In the genomic region with DNA sequence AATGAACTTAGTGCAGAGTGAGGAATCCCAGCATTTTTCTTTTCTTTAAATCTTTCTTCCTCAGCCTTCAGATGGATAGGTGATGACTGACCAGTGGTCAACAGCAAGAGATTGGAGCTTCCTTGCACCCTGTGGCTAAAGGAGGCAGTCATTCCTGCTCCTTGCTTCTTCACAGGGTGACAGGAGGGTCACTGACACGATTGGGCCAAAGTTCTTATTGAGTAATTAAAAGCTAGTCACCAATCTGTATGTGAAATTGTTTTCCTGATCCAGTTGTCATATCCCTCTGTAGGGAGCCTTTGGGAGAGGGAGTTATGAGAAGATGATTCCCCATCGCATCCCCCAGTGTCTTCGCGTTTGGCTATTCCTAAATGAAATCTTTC, we compare ENCODE assay signal across 17 cellular contexts.
"Had no signal": no experiment of that assay in that cellular context is flagged by ENCODE, and none has a peak within 500 bp of the region (broad histone marks: within the 10 kb centered on the region; RNA-seq: fewer than 3 reads in every experiment).

No MANE protein-coding gene starts in this region.

- H3K9me3 Mint-ChIP-seq: activated naive CD8-positive, alpha-beta T cell treated with anti-CD3 and anti-CD28 coated beads for 36 hours; activated T-cell treated with anti-CD3 and anti-CD28 coated beads, Interleukin-2, amount 50 U/mL, for 72 hours; effector memory CD8-positive, alpha-beta T cell; type B pancreatic cell had no signal

- H3K4me1 ChIP-seq: sigmoid colon had no signal

- H3K36me3 Mint-ChIP-seq: activated CD4-positive, alpha-beta memory T cell treated with anti-CD3 and anti-CD28 coated beads for 36 hours; type B pancreatic cell had no signal

- DNase-seq: activated CD8-positive, alpha-beta memory T cell treated with anti-CD3 and anti-CD28 coated beads, Interleukin-2, amount 50 U/mL, for 4 hours; activated gamma-delta T cell treated with Interleukin-2 at 50 U/mL for 16 hours; effector memory CD8-positive, alpha-beta T cell; naive B cell; sigmoid colon; stimulated activated CD4-positive, alpha-beta T cell treated with anti-CD3 and anti-CD28 coated beads, Interleukin-1b, Interleukin-23, amount 100 ng/mL, for 48 hours; stimulated activated naive CD8-positive, alpha-beta T cell treated with anti-CD3 and anti-CD28 coated beads, Interleukin-15, amount 100 ng/mL, for 72 hours; T-helper 1 cell had no signal

- H3K27ac ChIP-seq: epithelial cell of prostate, sigmoid colon had no signal

- H3K9me3 ChIP-seq: sigmoid colon had no signal

- H3K4me1 Mint-ChIP-seq: naive B cell had no signal

- H3K4me3 Mint-ChIP-seq: activated CD4-positive, alpha-beta memory T cell treated with anti-CD3 and anti-CD28 coated beads for 36 hours; activated naive CD8-positive, alpha-beta T cell treated with anti-CD3 and anti-CD28 coated beads for 36 hours; brain; dendritic cell treated with granulocyte-macrophage colony-stimulating factor and Interleukin-4, amounts not matched to agents 40 ng/mL and 50 ng/mL, for 4 days; effector memory CD8-positive, alpha-beta T cell; naive B cell; stimulated activated naive CD8-positive, alpha-beta T cell treated with anti-CD3 and anti-CD28 coated beads, Interleukin-15, amount 100 ng/mL, for 72 hours; type B pancreatic cell had no signal

- ATAC-seq: effector memory CD8-positive, alpha-beta T cell; stimulated activated naive CD8-positive, alpha-beta T cell treated with anti-CD3 and anti-CD28 coated beads, Interleukin-15, amount 100 ng/mL, for 72 hours had no signal

- H3K27me3 Mint-ChIP-seq: activated naive CD8-positive, alpha-beta T cell treated with anti-CD3 and anti-CD28 coated beads for 36 hours; dendritic cell treated with granulocyte-macrophage colony-stimulating factor and Interleukin-4, amounts not matched to agents 40 ng/mL and 50 ng/mL, for 4 days; stimulated activated naive CD8-positive, alpha-beta T cell treated with anti-CD3 and anti-CD28 coated beads, Interleukin-15, amount 100 ng/mL, for 72 hours; type B pancreatic cell had no signal

- H3K4me3 ChIP-seq: heart right ventricle, sigmoid colon, SK-N-MC had no signal

- H3K27ac Mint-ChIP-seq: activated CD4-positive, alpha-beta memory T cell treated with anti-CD3 and anti-CD28 coated beads for 36 hours; activated naive CD8-positive, alpha-beta T cell treated with anti-CD3 and anti-CD28 coated beads for 36 hours; activated T-cell treated with anti-CD3 and anti-CD28 coated beads, Interleukin-2, amount 50 U/mL, for 72 hours; dendritic cell treated with granulocyte-macrophage colony-stimulating factor and Interleukin-4, amounts not matched to agents 40 ng/mL and 50 ng/mL, for 4 days; effector memory CD8-positive, alpha-beta T cell; type B pancreatic cell had no signal

- H3K27me3 ChIP-seq: heart right ventricle, sigmoid colon had no signal
